ENCODE assay signal across 8 cellular contexts in the genomic region with DNA sequence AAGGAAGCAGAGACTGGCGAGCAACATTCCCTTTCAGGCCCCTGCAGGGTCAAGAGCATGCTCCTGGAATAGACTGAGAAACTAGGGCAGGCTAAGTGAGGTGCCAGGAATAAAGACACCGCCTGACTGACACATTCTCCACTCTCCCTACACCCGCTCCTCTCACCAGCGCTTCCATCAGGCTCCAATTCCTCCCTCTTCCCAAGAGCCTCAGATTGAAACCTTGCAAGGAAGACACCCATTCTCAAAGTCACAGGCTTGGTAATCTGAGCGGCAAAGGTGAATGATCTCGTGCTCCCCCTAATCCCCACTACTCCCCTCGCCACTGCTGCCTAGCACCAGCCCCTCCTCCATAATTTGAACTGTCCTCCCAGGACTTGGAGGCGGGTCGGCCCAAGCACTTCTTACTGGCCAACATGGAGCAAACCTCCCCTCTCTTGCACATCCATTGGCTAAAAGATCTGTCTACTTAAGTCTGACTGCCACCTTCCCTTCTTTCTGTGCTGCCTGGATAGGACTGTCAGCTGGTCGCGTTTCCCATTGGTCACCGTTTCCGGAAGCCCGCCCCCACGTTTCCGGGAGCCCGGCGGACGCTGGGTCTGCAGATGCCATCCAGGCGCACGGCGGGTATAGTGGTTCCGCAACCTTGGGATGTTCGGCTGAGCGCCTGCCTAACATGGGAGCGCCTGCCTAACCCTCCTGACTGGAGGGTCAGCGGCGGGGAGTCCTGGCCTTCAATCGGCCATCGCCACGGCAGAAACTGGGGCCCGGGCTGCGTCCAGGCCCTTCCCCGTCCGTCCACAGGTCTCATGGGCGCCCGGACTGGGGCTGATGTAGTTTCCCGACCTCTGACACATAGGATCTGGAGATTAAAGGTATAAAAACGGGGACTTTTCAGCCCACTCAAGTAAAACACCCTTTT. TPM values are rescaled to one million over a fixed set of nuclear protein-coding genes. Genes with fewer than 3 reads are reported as not detected.
A peak's percentile ranks its signal among the peaks of the same experiment; 100 is the strongest.
DNase-seq lines count a peak whose midpoint lies in the region; ATAC-seq and TF ChIP-seq lines count a peak whose summit lies in the region.

No MANE protein-coding gene starts in this region.

- H3K27me3 ChIP-seq in adrenal gland (no peaks in the 10 kb centered on the region), rectal smooth muscle tissue (ENCODE audit: control insufficient read depth, insufficient read depth, low read length) (no peaks in the 10 kb centered on the region)

- H3K36me3 ChIP-seq in adrenal gland (replicated peaks in 1 of 2) = no peaks in the 10 kb centered on the region
- H3K36me3 ChIP-seq in rectal smooth muscle tissue (ENCODE audit: control insufficient read depth, insufficient read depth, low read length) = no peaks in the 10 kb centered on the region

- intact Hi-C loops in adrenal gland (cut with DNase I) = no loop called here
- intact Hi-C loops in cardiac septum (cut with DNase I) = no loop called here

- no peak for TF ChIP-seq CTCF in adrenal gland (IDR thresholded peaks at IDR 0.05)

- H3K4me1 ChIP-seq in adrenal gland (replicated peaks in 1 of 2) (no peaks in the 10 kb centered on the region), rectal smooth muscle tissue (ENCODE audit: control insufficient read depth, insufficient read depth, low read length) (no peaks in the 10 kb centered on the region)

- H3K4me3 ChIP-seq in adrenal gland = peak overlapping the region in 2 of 4 donors; percentile 5 to 41
- peak overlapping the region; percentile 62 for H3K4me3 ChIP-seq in rectal smooth muscle tissue (ENCODE audit: low read length)

- peak overlapping the region in 1 of 5 donors; percentile 53 for H3K27ac ChIP-seq in adrenal gland
- peak overlapping the region; percentile 58 for H3K27ac ChIP-seq in rectal smooth muscle tissue (ENCODE audit: low read depth, low read length)

- ATAC-seq in HG03280 (IDR thresholded peaks at IDR 0.05; ENCODE audit: unreplicated experiment) = no peak

- peaks cover 0 to 44% (median 5%) of the 10 kb centered on the region in 3 donors for H3K9me3 ChIP-seq in adrenal gland (replicated peaks in 1 of 3)

- WGBS in adrenal gland, 4 donors = 1 to 2% (median 2%) methylated on average over 22 to 39 of the region's 39 CpGs

- TF ChIP-seq POLR2A in adrenal gland (IDR thresholded peaks at IDR 0.05) = peak in 1 of 2 donors; percentile 41

- DNase-seq in AG20443 (ENCODE audit: low spot score) (peak; percentile 96), H4 (ENCODE audit: low spot score) (peak; percentile 96), NCI-H748 (lab: John Stamatoyannopoulos, UW; ENCODE audit: unreplicated experiment) (peak; percentile 96), adrenal gland (peak; percentile 56 to 96 (median 82)), cardiac septum (ENCODE audit: low spot score) (peak; percentile 91), GDM1 (lab: John Stamatoyannopoulos, UW) (no peak)

- no peak overlapping the region for H3K9ac ChIP-seq in rectal smooth muscle tissue (ENCODE audit: low read length)

RNA-seq across cellular contexts. Expression of gene ZNF383, which starts 33.6 kb away (rescaled TPM):
- 3.2 and 4.7 TPM in 2 replicates for total RNA-seq in H4 (2014; rRNA removed; shearing (Covaris generic))
- total RNA-seq in adrenal gland (10 to 100 TPM in 2 of 8 donors, 1 to 10 TPM in 6; 4.4 to 11.1 (median 8.6) TPM), cardiac septum (9.2 TPM)
- polyA plus RNA-seq in adrenal gland = 1 to 10 TPM; 5.6 to 6.8 (median 6.4) TPM

RNA-seq across cellular contexts. Expression of gene ZNF585B, which starts 41.2 kb away (rescaled TPM):
- 5.5 and 6.3 TPM in 2 replicates for total RNA-seq in H4 (2014; rRNA removed; shearing (Covaris generic))
- total RNA-seq in adrenal gland = 10 to 100 TPM; 11.4 to 25.7 (median 17.4) TPM
- 1 to 10 TPM; 7.6 to 9.5 (median 8.7) TPM for polyA plus RNA-seq in adrenal gland
- 12.9 TPM for total RNA-seq in cardiac septum
